24 cellular contexts compared by ENCODE assay signal in genomic region chr1:24206516-24207394, GRCh38. TPM values are rescaled to one million over a fixed set of nuclear protein-coding genes. Genes with fewer than 3 reads are reported as not detected.
A peak's percentile ranks its signal among the peaks of the same experiment; 100 is the strongest.
DNase-seq lines count a peak whose midpoint lies in the region; ATAC-seq and TF ChIP-seq lines count a peak whose summit lies in the region.
"Had no signal": no experiment of that assay in that cellular context is flagged by ENCODE, and none has a peak within 500 bp of the region (broad histone marks: within the 10 kb centered on the region; RNA-seq: fewer than 3 reads in every experiment).

No MANE protein-coding gene starts in this region.

- H3K4me1 ChIP-seq in Karpas-422 (ENCODE audit: low read length) (peaks cover 6% of the 10 kb centered on the region), PC-3 (ENCODE audit: insufficient read depth, low read length) (peaks cover 34% of the 10 kb centered on the region), foreskin keratinocyte (peaks cover 26% of the 10 kb centered on the region)
- H3K4me1 ChIP-seq: gastroesophageal sphincter had no signal

- H3K79me2 ChIP-seq in Karpas-422 (ENCODE audit: low read length) (no peaks in the 10 kb centered on the region), PC-3 (ENCODE audit: low read length) (no peaks in the 10 kb centered on the region)

- no peak overlapping the region for H3K27ac ChIP-seq in Karpas-422 (ENCODE audit: low read length)
- no peak overlapping the region for H3K27ac ChIP-seq in PC-3 (ENCODE audit: low read length)
- peak overlapping the region; percentile 75 for H3K27ac ChIP-seq in foreskin keratinocyte
- peak overlapping the region in 13 of 21 experiments; percentile 21 to 80 (median 54) for H3K27ac ChIP-seq in skin epidermis
- H3K27ac ChIP-seq: gastroesophageal sphincter, SJSA1, thyroid gland had no signal

- DNase-seq in Karpas-422 (peak; percentile 33), PC-3 (peak; percentile 82), foreskin keratinocyte (peak in 1 of 2 donors; percentile 58)
- DNase-seq in activated T-cell treated with anti-CD3 and anti-CD28 coated beads, Interleukin-2, amount 50 U/mL, for 4 hours, result no peak
- DNase-seq: activated CD4-positive, alpha-beta memory T cell treated with anti-CD3 and anti-CD28 coated beads for 36 hours; amniotic stem cell; CD4-positive, alpha-beta memory T cell; DMS53; islet precursor cell; Kasumi-1; mesenchymal stem cell; NCI-H1105 treated with DMSO at 0.1 percent for 48 hours; NCI-H2107; NCI-H526 treated with DMSO at 0.1 percent for 48 hours; stimulated activated naive CD4-positive, alpha-beta T cell; T-helper 2 cell; thyroid gland had no signal

- no peak for TF ChIP-seq CTCF in PC-3 (conservative IDR thresholded peaks at IDR 0.05; ENCODE audit: low read depth, low read length)
- no peak for TF ChIP-seq CTCF in foreskin keratinocyte (conservative IDR thresholded peaks at IDR 0.05)

- H4K20me1 ChIP-seq in Karpas-422 (ENCODE audit: insufficient read depth, low read depth, low read length) (no peaks in the 10 kb centered on the region), PC-3 (ENCODE audit: low read length) (no peaks in the 10 kb centered on the region)

- no peak overlapping the region for H3K4me3 Mint-ChIP-seq in activated T-cell treated with anti-CD3 and anti-CD28 coated beads, Interleukin-2, amount 50 U/mL, for 4 hours
- H3K4me3 Mint-ChIP-seq: activated CD4-positive, alpha-beta memory T cell treated with anti-CD3 and anti-CD28 coated beads for 36 hours; CD4-positive, alpha-beta memory T cell; nephron had no signal

- CTCF ChIA-PET in PC-3 (lab: Charles Lee), result no interaction called here

- H3K27me3 Mint-ChIP-seq in activated T-cell treated with anti-CD3 and anti-CD28 coated beads, Interleukin-2, amount 50 U/mL, for 4 hours (ENCODE audit: low read depth), result peaks cover 2% of the 10 kb centered on the region
- H3K27me3 Mint-ChIP-seq: CD4-positive, alpha-beta memory T cell had no signal

- H3K9ac ChIP-seq in Karpas-422 (ENCODE audit: low read length) (no peak overlapping the region), PC-3 (ENCODE audit: low read length) (no peak overlapping the region)

- H2AFZ ChIP-seq in Karpas-422 (ENCODE audit: low read length) (no peak overlapping the region), PC-3 (ENCODE audit: low read length) (no peak overlapping the region)

- H3K9me3 ChIP-seq in Karpas-422 (ENCODE audit: low read length) (no peaks in the 10 kb centered on the region), PC-3 (ENCODE audit: low read length) (no peaks in the 10 kb centered on the region)
- H3K9me3 ChIP-seq: gastroesophageal sphincter, thyroid gland had no signal

- peaks cover 2% of the 10 kb centered on the region for H3K4me1 Mint-ChIP-seq in activated T-cell treated with anti-CD3 and anti-CD28 coated beads, Interleukin-2, amount 50 U/mL, for 4 hours (ENCODE audit: low read depth)

- H3F3A ChIP-seq in PC-3 (ENCODE audit: low read length, unreplicated experiment), result no peaks in the 10 kb centered on the region

- intact Hi-C loops in PC-3 (cut with micrococcal nuclease), result no loop called here

- ATAC-seq in PC-3, result peak; percentile 27
- ATAC-seq in foreskin keratinocyte, result peak; percentile 37
- ATAC-seq in GM19455 (IDR thresholded peaks at IDR 0.05; ENCODE audit: unreplicated experiment), result no peak
- ATAC-seq in activated T-cell treated with anti-CD3 and anti-CD28 coated beads, Interleukin-2, amount 50 U/mL, for 4 hours, result no peak
- ATAC-seq in GM18873 (IDR thresholded peaks at IDR 0.05; ENCODE audit: low FRiP score, unreplicated experiment), result no peak
- ATAC-seq: gastroesophageal sphincter had no signal

- H3K4me2 ChIP-seq in Karpas-422 (ENCODE audit: low read depth, low read length, poor library complexity, severe bottlenecking) (no peak overlapping the region), PC-3 (ENCODE audit: low read length) (peak overlapping the region; percentile 8; the same call in 1 of the 2 replicates)

- no peaks in the 10 kb centered on the region for H3K36me3 ChIP-seq in Karpas-422 (ENCODE audit: insufficient read depth, low read length)
- no peaks in the 10 kb centered on the region for H3K36me3 ChIP-seq in PC-3 (ENCODE audit: low read depth, low read length)
- H3K36me3 ChIP-seq: gastroesophageal sphincter, SJSA1, thyroid gland had no signal

- H3K9me2 ChIP-seq in Karpas-422 (replicated peaks; ENCODE audit: insufficient read depth, low read length), result no peaks in the 10 kb centered on the region
- H3K9me2 ChIP-seq in PC-3 (replicated peaks; ENCODE audit: low read length), result no peaks in the 10 kb centered on the region

- no peaks in the 10 kb centered on the region for H3K36me3 Mint-ChIP-seq in activated T-cell treated with anti-CD3 and anti-CD28 coated beads, Interleukin-2, amount 50 U/mL, for 4 hours (ENCODE audit: insufficient read depth)
- H3K36me3 Mint-ChIP-seq: activated CD4-positive, alpha-beta memory T cell treated with anti-CD3 and anti-CD28 coated beads for 36 hours; CD4-positive, alpha-beta memory T cell had no signal

- no TSS peak for BruUV-seq in PC-3 (replicated peaks; lab: Mats Ljungman, UMichigan)

- no peak overlapping the region for H3K4me3 ChIP-seq in Karpas-422 (ENCODE audit: low read length)
- no peak overlapping the region for H3K4me3 ChIP-seq in PC-3 (ENCODE audit: low read length)
- no peak overlapping the region for H3K4me3 ChIP-seq in skin epidermis
- H3K4me3 ChIP-seq: gastroesophageal sphincter, SJSA1, thyroid gland had no signal

- POLR2A ChIA-PET in PC-3 (lab: Charles Lee; ENCODE audit: unreplicated experiment), result interaction anchor here (0.5 kb wide), 1 partner anchor 692 kb away, joined by 3 read pairs; no protein-coding TSS in a partner anchor

- H3K27me3 ChIP-seq in Karpas-422 (ENCODE audit: low read length) (no peaks in the 10 kb centered on the region), PC-3 (ENCODE audit: low read length) (no peaks in the 10 kb centered on the region), foreskin keratinocyte (no peaks in the 10 kb centered on the region)
- H3K27me3 ChIP-seq: SJSA1, thyroid gland had no signal

- H3K9me3 Mint-ChIP-seq in activated T-cell treated with anti-CD3 and anti-CD28 coated beads, Interleukin-2, amount 50 U/mL, for 4 hours, result no peaks in the 10 kb centered on the region
- H3K9me3 Mint-ChIP-seq: nephron had no signal

RNA-seq across cellular contexts. Expression of gene IFNLR1, which starts 19.7 kb away (rescaled TPM):
- 17.7 and 18.1 TPM in 2 replicates for total RNA-seq in Karpas-422 (2014; rRNA removed; shearing (Covaris generic); ENCODE audit: low replicate concordance)
- total RNA-seq in PC-3 (2014; rRNA removed) (8.9 and 9.5 TPM in 2 replicates), foreskin keratinocyte (10.9 and 11.9 TPM in 2 replicates)
- 6.1 and 9.5 TPM in 2 replicates for polyA plus RNA-seq in foreskin keratinocyte
- total RNA-seq in activated T-cell treated with anti-CD3 and anti-CD28 coated beads, Interleukin-2, amount 50 U/mL, for 4 hours, result 1 to 10 TPM; 3.4 to 5.1 (median 4.6) TPM
- total RNA-seq: HT1080, SJSA1 had no signal

Comparison
In these comparisons a context has a peak if more than half of its experiments do, and no peak if none do; other contexts are left out.
1. H3K27ac ChIP-seq: peak in foreskin keratinocyte (single experiment) and skin epidermis (13 of 21); none in Karpas-422 (single experiment) and PC-3 (single experiment).
2. ATAC-seq: peak in PC-3 (single experiment) and foreskin keratinocyte (single experiment); none in GM19455 (single experiment), activated T-cell treated with anti-CD3 and anti-CD28 coated beads, Interleukin-2, amount 50 U/mL, for 4 hours (0 of 2) and GM18873 (single experiment).